Comparison of ENCODE assay signal across 11 cellular contexts in genomic region chr1:52631759-52632331, GRCh38. TPM values are rescaled to one million over a fixed set of nuclear protein-coding genes. Genes with fewer than 3 reads are reported as not detected.
A peak's percentile ranks its signal among the peaks of the same experiment; 100 is the strongest.
DNase-seq lines count a peak whose midpoint lies in the region; ATAC-seq and TF ChIP-seq lines count a peak whose summit lies in the region.
"Had no signal": no experiment of that assay in that cellular context is flagged by ENCODE, and none has a peak within 500 bp of the region (broad histone marks: within the 10 kb centered on the region; RNA-seq: fewer than 3 reads in every experiment).

No MANE protein-coding gene starts in this region.

- CTCF ChIA-PET in HEK293 (lab: Yijun Ruan, JAX): interaction anchor here (1.0 kb wide), 1 partner anchor 35 kb away, joined by 4 read pairs; no protein-coding TSS in a partner anchor
- CTCF ChIA-PET in activated CD4-positive, alpha-beta memory T cell treated with anti-CD3 and anti-CD28 coated beads, Interleukin-2, amount 10 ng/mL, durations not matched to agents 7 days and 5 days (lab: Charles Lee): interaction anchor here (1.9 kb wide), 1 partner anchor 54 kb away, joined by 6 read pairs; no protein-coding TSS in a partner anchor

- POLR2A ChIA-PET in HEK293 (lab: Yijun Ruan, JAX): interaction anchor here (0.6 to 1.0 kb wide), 2 partner anchors 79 to 212 kb away, joined by 4 to 6 read pairs; partner anchors contain the start of gene TUT4
- POLR2A ChIA-PET in activated CD4-positive, alpha-beta memory T cell treated with anti-CD3 and anti-CD28 coated beads, Interleukin-2, amount 10 ng/mL, durations not matched to agents 7 days and 5 days (lab: Charles Lee): interaction anchor here (0.8 to 3.6 kb wide), 11 partner anchors 27 to 266 kb away, joined by 3 to 23 read pairs (median 8); partner anchors contain the start of genes CC2D1B, GPX7, ORC1 and PRPF38A

- H3K27ac Mint-ChIP-seq in activated CD4-positive, alpha-beta memory T cell treated with anti-CD3 and anti-CD28 coated beads, Interleukin-2, amount 10 ng/mL, durations not matched to agents 7 days and 5 days: peak overlapping the region; percentile 79

- H3K9me3 Mint-ChIP-seq in activated CD4-positive, alpha-beta memory T cell treated with anti-CD3 and anti-CD28 coated beads, Interleukin-2, amount 10 ng/mL, durations not matched to agents 7 days and 5 days: peaks cover 8% of the 10 kb centered on the region

- H3K27me3 ChIP-seq in BE2C (peaks cover 5% of the 10 kb centered on the region), lower lobe of right lung (ENCODE audit: low read depth) (peaks cover 28% of the 10 kb centered on the region), aorta (ENCODE audit: control insufficient read depth in 1 of 2, insufficient read depth in 2 of 2, low read length in 1 of 2) (no peaks in the 10 kb centered on the region)

- peaks cover 20% of the 10 kb centered on the region for H3K36me3 Mint-ChIP-seq in activated CD4-positive, alpha-beta memory T cell treated with anti-CD3 and anti-CD28 coated beads, Interleukin-2, amount 10 ng/mL, durations not matched to agents 7 days and 5 days (ENCODE audit: low read depth)

- H3K9me3 ChIP-seq in BE2C: no peaks in the 10 kb centered on the region
- H3K9me3 ChIP-seq in HEK293 (ENCODE audit: control insufficient read depth, insufficient read depth, low read depth, low read length): no peaks in the 10 kb centered on the region
- H3K9me3 ChIP-seq in lower lobe of right lung: no peaks in the 10 kb centered on the region
- H3K9me3 ChIP-seq in aorta (ENCODE audit: control insufficient read depth, low read length): no peaks in the 10 kb centered on the region
- H3K9me3 ChIP-seq: adrenal gland had no signal

- H3K27me3 Mint-ChIP-seq in activated CD4-positive, alpha-beta memory T cell treated with anti-CD3 and anti-CD28 coated beads, Interleukin-2, amount 10 ng/mL, durations not matched to agents 7 days and 5 days: peaks cover 10% of the 10 kb centered on the region

- intact Hi-C loops in lower lobe of right lung (cut with DNase I) (no loop called here), aorta (cut with DNase I) (no loop called here)

- peak overlapping the region; percentile 77 for H3K4me3 Mint-ChIP-seq in activated CD4-positive, alpha-beta memory T cell treated with anti-CD3 and anti-CD28 coated beads, Interleukin-2, amount 10 ng/mL, durations not matched to agents 7 days and 5 days

- TF ChIP-seq CTCF in BE2C (IDR thresholded peaks at IDR 0.05; ENCODE audit: low read depth, low read length): no peak
- TF ChIP-seq CTCF in HEK293 (tag by site-specific recombination; IDR thresholded peaks at IDR 0.05): no peak
- TF ChIP-seq CTCF in lower lobe of right lung (IDR thresholded peaks at IDR 0.05): no peak

- no peaks in the 10 kb centered on the region for H3K4me1 ChIP-seq in BE2C
- H3K4me1 ChIP-seq in HEK293 (ENCODE audit: control insufficient read depth, insufficient read depth, low read length): no peaks in the 10 kb centered on the region
- H3K4me1 ChIP-seq in lower lobe of right lung: peaks cover 15% of the 10 kb centered on the region
- H3K4me1 ChIP-seq in aorta (ENCODE audit: control insufficient read depth in 1 of 2, insufficient read depth in 2 of 2, low read length in 2 of 2): no peaks in the 10 kb centered on the region

- peaks cover 50% of the 10 kb centered on the region for H3K4me1 Mint-ChIP-seq in activated CD4-positive, alpha-beta memory T cell treated with anti-CD3 and anti-CD28 coated beads, Interleukin-2, amount 10 ng/mL, durations not matched to agents 7 days and 5 days

- ATAC-seq in lower lobe of right lung (peak in 1 of 2 donors; percentile 12), aorta (ENCODE audit: low FRiP score) (no peak)

- 90 to 92% methylated on average over 8 of the region's 8 CpGs for WGBS in aorta, 2 donors

- H3K4me3 ChIP-seq in BE2C (ENCODE audit: low read depth, low read length) (no peak overlapping the region), HEK293 (ENCODE audit: low read depth, low read length) (no peak overlapping the region), lower lobe of right lung (peak overlapping the region; percentile 49), aorta (ENCODE audit: low read length in 2 of 2) (no peak overlapping the region)

- H3K36me3 ChIP-seq in BE2C (no peaks in the 10 kb centered on the region), HEK293 (ENCODE audit: control insufficient read depth in 2 of 2, insufficient read depth in 1 of 2, low read length in 2 of 2) (no peaks in the 10 kb centered on the region), lower lobe of right lung (no peaks in the 10 kb centered on the region), aorta (ENCODE audit: control insufficient read depth in 1 of 2, insufficient read depth in 2 of 2, low read length in 1 of 2) (no peaks in the 10 kb centered on the region)
- H3K36me3 ChIP-seq: adrenal gland had no signal

- peak; percentile 12 for DNase-seq in BE2C
- DNase-seq in activated CD4-positive, alpha-beta memory T cell treated with anti-CD3 and anti-CD28 coated beads, Interleukin-2, amount 10 ng/mL, durations not matched to agents 7 days and 5 days: no peak
- no peak for DNase-seq in lower lobe of right lung
- DNase-seq in hepatic stellate cell (ENCODE audit: low spot score): no peak
- DNase-seq in aorta: no peak
- no peak for DNase-seq in kidney tubule cell (ENCODE audit: low spot score)
- no peak for DNase-seq in DMS153 (lab: John Stamatoyannopoulos, UW)
- DNase-seq: NCI-H2029 treated with DMSO at 0.1 percent for 48 hours, SW 1271 had no signal

- H3K27ac ChIP-seq in HEK293 (ENCODE audit: extremely low read depth, low read depth, low read length): no peak overlapping the region
- peak overlapping the region; percentile 67 for H3K27ac ChIP-seq in lower lobe of right lung
- no peak overlapping the region for H3K27ac ChIP-seq in aorta (ENCODE audit: low read depth in 1 of 2, low read length in 2 of 2)

TF ChIP-seq in HEK293, 187 proteins besides CTCF, POLR2A, EP300 and RAD21 (continues in another document):
- TF ChIP-seq ZNF76 (tag by site-specific recombination; IDR thresholded peaks at IDR 0.05; ENCODE audit: borderline replicate concordance, low read depth) (no peak), HOXA7 (CRISPR knock-in tag; IDR thresholded peaks at IDR 0.05; ENCODE audit: borderline replicate concordance) (no peak), EGR2 (tag by site-specific recombination; IDR thresholded peaks at IDR 0.05; ENCODE audit: low read depth) (no peak), GLIS1 (tag by site-specific recombination; IDR thresholded peaks at IDR 0.05) (peak; percentile 49; the same call in 1 of the 2 replicates), SALL2 (tag by site-specific recombination; IDR thresholded peaks at IDR 0.05; ENCODE audit: borderline replicate concordance) (no peak), ZNF148 (tag by site-specific recombination; IDR thresholded peaks at IDR 0.05; ENCODE audit: borderline replicate concordance) (no peak), ZBTB17 (tag by site-specific recombination; IDR thresholded peaks at IDR 0.05) (0 out of 2 replicates have a peak, but pooled peaks have one; percentile 16)

RNA-seq across cellular contexts. Expression of gene SHISAL2A, which starts 1.1 kb away (rescaled TPM):
- not detected for polyA plus RNA-seq in BE2C (2012; ENCODE audit: insufficient read depth, insufficient read length, low read depth)
- 10 to 100 TPM; 10.8 to 11.4 TPM for total RNA-seq in activated CD4-positive, alpha-beta memory T cell treated with anti-CD3 and anti-CD28 coated beads, Interleukin-2, amount 10 ng/mL, durations not matched to agents 7 days and 5 days
- 1.6 TPM for total RNA-seq in lower lobe of right lung
- total RNA-seq in aorta: under 1 TPM; 0.88 to 0.96 TPM
- polyA plus RNA-seq in aorta: under 1 TPM in 1 of 2 donors, not detected in 1; 0.23 TPM

RNA-seq across cellular contexts. Expression of gene GPX7, which starts 29.7 kb away (rescaled TPM):
- polyA plus RNA-seq in BE2C (2012; ENCODE audit: insufficient read depth, insufficient read length, low read depth): 42.7 TPM
- 10 to 100 TPM; 21.2 to 23.5 TPM for total RNA-seq in activated CD4-positive, alpha-beta memory T cell treated with anti-CD3 and anti-CD28 coated beads, Interleukin-2, amount 10 ng/mL, durations not matched to agents 7 days and 5 days
- total RNA-seq in lower lobe of right lung (4.3 TPM), aorta (10 to 100 TPM in 1 of 2 donors, 1 to 10 TPM in 1; 9.7 to 21.0 TPM)
- polyA plus RNA-seq in aorta: 10 to 100 TPM; 11.1 to 21.4 TPM
